Comparison of ENCODE assay signal across 33 cellular contexts in genomic region chr1:114155756-114156155, GRCh38. TPM values are rescaled to one million over a fixed set of nuclear protein-coding genes. Genes with fewer than 3 reads are reported as not detected.
"Had no signal": no experiment of that assay in that cellular context is flagged by ENCODE, and none has a peak within 500 bp of the region (broad histone marks: within the 10 kb centered on the region; RNA-seq: fewer than 3 reads in every experiment).

No MANE protein-coding gene starts in this region.

- DNase-seq: activated CD4-positive, alpha-beta T cell treated with anti-CD3 and anti-CD28 coated beads, Interleukin-2, amount 10 ng/mL, durations not matched to agents 24 days and 14 days; activated CD4-positive, alpha-beta T cell treated with anti-CD3 and anti-CD28 coated beads, Interleukin-2, amount 50 U/mL, for 4 hours; activated CD8-positive, alpha-beta T cell treated with anti-CD3 and anti-CD28 coated beads for 36 hours; activated effector memory CD4-positive, alpha-beta T cell treated with anti-CD3 and anti-CD28 coated beads, Interleukin-2, amount 50 U/mL, for 16 hours; activated naive CD4-positive, alpha-beta T cell; activated naive CD4-positive, alpha-beta T cell treated with anti-CD3 and anti-CD28 coated beads, Interleukin-2, amount 50 U/mL, for 16 hours; activated naive CD8-positive, alpha-beta T cell treated with anti-CD3 and anti-CD28 coated beads for 36 hours; amniotic stem cell; aorta; colonic mucosa; NCI-H1092 treated with DMSO at 0.1 percent for 48 hours; NCI-H1436; NCI-H1694; NCI-H1930; NCI-H2081 treated with DMSO at 0.1 percent for 48 hours; NCI-H226; NCI-H446 treated with DMSO at 0.1 percent for 48 hours; NCI-H82; NK-92 treated with Interleukin-12 subunit alpha and Interleukin-12 subunit beta, amount 100 ng/mL, for 24 hours; PC-3; SIG-M5; SW 1271; T1000 had no signal

- ATAC-seq: activated CD8-positive, alpha-beta T cell treated with anti-CD3 and anti-CD28 coated beads for 36 hours; activated T-helper 17 cell treated with anti-CD3 and anti-CD28 coated beads, Interleukin-2, amount 50 U/mL, for 72 hours; PC-3; Right ventricle myocardium inferior had no signal

RNA-seq across cellular contexts. Expression of gene SYT6, which starts 2.1 kb away (rescaled TPM):
- total RNA-seq: activated CD4-positive, alpha-beta T cell treated with anti-CD3 and anti-CD28 coated beads, Interleukin-2, amount 10 ng/mL, durations not matched to agents 24 days and 14 days; activated CD8-positive, alpha-beta memory T cell treated with anti-CD3 and anti-CD28 coated beads for 36 hours; activated CD8-positive, alpha-beta T cell treated with anti-CD3 and anti-CD28 coated beads for 36 hours; activated naive CD8-positive, alpha-beta T cell treated with anti-CD3 and anti-CD28 coated beads for 36 hours; activated T-cell treated with anti-CD3 and anti-CD28 coated beads, Interleukin-2, amount 50 U/mL, for 72 hours; activated T-helper 17 cell treated with anti-CD3 and anti-CD28 coated beads, Interleukin-2, amount 50 U/mL, for 72 hours; chondrocyte; K562; M059J; PC-3; Right ventricle myocardium inferior; SK-MEL-5; T-helper 1 cell treated with Interleukin-12 subunit alpha and Interleukin-12 subunit beta and Interleukin-4 antibody, amounts not matched to agents 30 ng/mL and 1 ng/mL, for 36 hours; T-helper 2 cell treated with Interferon-gamma antibody and Interleukin-4, amounts not matched to agents 100 ng/mL and 5 ng/mL, for 36 hours had no signal
